2 cellular contexts compared by ENCODE assay signal in genomic region chr2:196963961-196964360, GRCh38.
TF ChIP-seq lines count a peak whose summit lies in the region.

No MANE protein-coding gene starts in this region.

TF ChIP-seq in GM12891, 5 proteins besides CTCF, POLR2A, EP300 and RAD21:
- TF ChIP-seq PAX5 (IDR thresholded peaks at IDR 0.05; ENCODE audit: insufficient read depth, low read length, severe bottlenecking) (no peak), SPI1 (IDR thresholded peaks at IDR 0.05; ENCODE audit: low read depth, low read length) (no peak), POLR2AphosphoS5 (IDR thresholded peaks at IDR 0.05; ENCODE audit: low read depth, low read length) (no peak), POU2F2 (IDR thresholded peaks at IDR 0.05; ENCODE audit: low read depth, low read length) (no peak), TAF1 (IDR thresholded peaks at IDR 0.05; ENCODE audit: low read depth, low read length) (no peak)
TF ChIP-seq in GM12891: peak in this region for 0.

TF ChIP-seq in H1, 55 proteins besides CTCF, POLR2A, EP300 and RAD21:
- no peak for TF ChIP-seq JUND (IDR thresholded peaks at IDR 0.05; ENCODE audit: low read length)
- TF ChIP-seq TAF1 (IDR thresholded peaks at IDR 0.05; ENCODE audit: low read depth, low read length) = no peak
- TF ChIP-seq RXRA (IDR thresholded peaks at IDR 0.05; ENCODE audit: insufficient read depth, low read depth, low read length) = no peak
- TF ChIP-seq SP4 (IDR thresholded peaks at IDR 0.05; ENCODE audit: low read length) = no peak
- TF ChIP-seq KDM1A (IDR thresholded peaks at IDR 0.05; ENCODE audit: borderline replicate concordance, low read length) = no peak
- TF ChIP-seq NRF1 (IDR thresholded peaks at IDR 0.05; ENCODE audit: low read depth, low read length) = no peak
- no peak for TF ChIP-seq GTF2F1 (IDR thresholded peaks at IDR 0.05; ENCODE audit: borderline replicate concordance, low read depth, low read length)
- TF ChIP-seq ASH2L (IDR thresholded peaks at IDR 0.05; ENCODE audit: low read length) = no peak
- no peak for TF ChIP-seq ATF3 (IDR thresholded peaks at IDR 0.05; ENCODE audit: insufficient read depth, low read depth, low read length)
- TF ChIP-seq PHF8 (conservative IDR thresholded peaks at IDR 0.05; ENCODE audit: low read depth, low read length) = no peak
- no peak for TF ChIP-seq EZH2 (IDR thresholded peaks at IDR 0.05; ENCODE audit: low read depth, low read length, severe bottlenecking)
- TF ChIP-seq EGR1 (IDR thresholded peaks at IDR 0.05; ENCODE audit: borderline replicate concordance, low read depth, low read length) = no peak
- no peak for TF ChIP-seq CREB1 (IDR thresholded peaks at IDR 0.05)
- no peak for TF ChIP-seq BCL11A (IDR thresholded peaks at IDR 0.05; ENCODE audit: low read depth in 2 of 2, low read length in 2 of 2)
- TF ChIP-seq CBX8 (IDR thresholded peaks at IDR 0.05; ENCODE audit: borderline replicate concordance, low read depth, low read length) = no peak
- TF ChIP-seq E2F6 (IDR thresholded peaks at IDR 0.05) = no peak
- TF ChIP-seq TAF7 (optimal IDR thresholded peaks at IDR 0.05; ENCODE audit: borderline replicate concordance, low read depth, low read length) = no peak
- TF ChIP-seq CBX5 (IDR thresholded peaks at IDR 0.05; ENCODE audit: low read depth, low read length) = no peak
